ENCODE assay signal across 23 cellular contexts in the genomic region with DNA sequence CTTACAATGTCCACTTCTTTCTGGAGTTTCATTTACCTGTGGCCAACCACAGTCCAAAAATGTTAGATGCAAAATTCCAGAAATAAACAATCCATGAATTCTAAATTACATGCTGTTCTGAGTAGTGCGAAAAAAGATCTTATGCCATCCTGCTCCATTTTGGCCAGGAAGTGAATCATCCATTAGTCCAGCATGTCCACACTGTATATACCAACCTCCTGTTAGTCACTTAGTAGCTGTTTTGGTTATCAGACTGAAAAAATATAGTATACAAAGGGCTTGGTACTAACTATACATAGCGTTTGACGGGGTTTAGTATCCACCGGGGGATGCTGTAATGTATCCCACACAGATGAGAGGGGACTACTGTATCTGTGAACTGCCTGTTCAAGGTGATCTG.
DNase-seq lines count a peak whose midpoint lies in the region; ATAC-seq, FAIRE-seq and TF ChIP-seq lines count a peak whose summit lies in the region.
"Had no signal": no experiment of that assay in that cellular context is flagged by ENCODE, and none has a peak within 500 bp of the region (broad histone marks: within the 10 kb centered on the region; RNA-seq: fewer than 3 reads in every experiment).

No MANE protein-coding gene starts in this region.

- peak; percentile 50 for DNase-seq in H54 (ENCODE audit: insufficient read length, low spot score)
- peak in 1 of 2 experiments; percentile 67 for DNase-seq in SJSA1 (ENCODE audit: low read depth in 1 of 2, low spot score in 2 of 2)
- peak; percentile 75 for DNase-seq in dermis blood vessel endothelial cell
- DNase-seq in kidney tubule cell (ENCODE audit: low spot score): peak; percentile 29
- no peak for DNase-seq in activated naive CD4-positive, alpha-beta T cell treated with anti-CD3 and anti-CD28 coated beads, Interleukin-2, amount 50 U/mL, for 72 hours (ENCODE audit: low spot score in 2 of 2)
- no peak for DNase-seq in pons (ENCODE audit: low spot score)
- DNase-seq in NCI-H2171 treated with DMSO at 0.1 percent for 48 hours (lab: John Stamatoyannopoulos, UW): no peak
- no peak for DNase-seq in NCI-H2107 treated with DMSO at 0.1 percent for 48 hours (lab: John Stamatoyannopoulos, UW; ENCODE audit: unreplicated experiment)
- DNase-seq: activated CD4-positive, alpha-beta T cell treated with anti-CD3 and anti-CD28 coated beads for 48 hours; activated CD8-positive, alpha-beta memory T cell treated with anti-CD3 and anti-CD28 coated beads, Interleukin-2, amount 10 ng/mL, durations not matched to agents 7 days and 5 days; CD8-positive, alpha-beta T cell; foreskin melanocyte; kidney; NCI-H1694 treated with DMSO at 0.1 percent for 48 hours; NCI-H2227 treated with DMSO at 0.1 percent for 48 hours; stimulated activated naive CD8-positive, alpha-beta T cell treated with anti-CD3 and anti-CD28 coated beads, Interleukin-15, amount 100 ng/mL, for 72 hours; tibial artery had no signal

- ATAC-seq in activated naive CD4-positive, alpha-beta T cell treated with anti-CD3 and anti-CD28 coated beads, Interleukin-2, amount 50 U/mL, for 72 hours: no peak
- ATAC-seq: activated CD8-positive, alpha-beta memory T cell treated with anti-CD3 and anti-CD28 coated beads, Interleukin-2, amount 10 ng/mL, durations not matched to agents 7 days and 5 days; activated T-helper 17 cell treated with anti-CD3 and anti-CD28 coated beads, Interleukin-2, amount 50 U/mL, for 72 hours; CD8-positive, alpha-beta T cell; K562; stimulated activated naive CD8-positive, alpha-beta T cell treated with anti-CD3 and anti-CD28 coated beads, Interleukin-15, amount 100 ng/mL, for 72 hours had no signal

- TF ChIP-seq POLR2A in H54 (IDR thresholded peaks at IDR 0.05; ENCODE audit: low read depth, low read length): no peak

- no peak overlapping the region for H3K27ac Mint-ChIP-seq in activated naive CD4-positive, alpha-beta T cell treated with anti-CD3 and anti-CD28 coated beads, Interleukin-2, amount 50 U/mL, for 72 hours
- H3K27ac Mint-ChIP-seq: activated CD8-positive, alpha-beta memory T cell treated with anti-CD3 and anti-CD28 coated beads, Interleukin-2, amount 10 ng/mL, durations not matched to agents 7 days and 5 days; activated T-helper 17 cell treated with anti-CD3 and anti-CD28 coated beads, Interleukin-2, amount 50 U/mL, for 72 hours; CD8-positive, alpha-beta T cell; dendritic cell treated with granulocyte-macrophage colony-stimulating factor and Interleukin-4, amounts not matched to agents 40 ng/mL and 50 ng/mL, for 4 days; stimulated activated naive CD8-positive, alpha-beta T cell treated with anti-CD3 and anti-CD28 coated beads, Interleukin-15, amount 100 ng/mL, for 72 hours had no signal

- H3K36me3 Mint-ChIP-seq in activated naive CD4-positive, alpha-beta T cell treated with anti-CD3 and anti-CD28 coated beads, Interleukin-2, amount 50 U/mL, for 72 hours: no peaks in the 10 kb centered on the region
- H3K36me3 Mint-ChIP-seq: activated CD8-positive, alpha-beta memory T cell treated with anti-CD3 and anti-CD28 coated beads, Interleukin-2, amount 10 ng/mL, durations not matched to agents 7 days and 5 days; CD8-positive, alpha-beta T cell had no signal

- peaks cover 13% of the 10 kb centered on the region for H3K4me1 ChIP-seq in SJSA1 (replicated peaks)
- H3K4me1 ChIP-seq: breast epithelium, tibial artery had no signal

- H3K36me3 ChIP-seq in SJSA1: no peaks in the 10 kb centered on the region
- H3K36me3 ChIP-seq: breast epithelium, neutrophil, tibial artery had no signal

- H3K9me3 Mint-ChIP-seq in activated naive CD4-positive, alpha-beta T cell treated with anti-CD3 and anti-CD28 coated beads, Interleukin-2, amount 50 U/mL, for 72 hours: peaks cover 8 to 22% of the 10 kb centered on the region in 2 donors
- H3K9me3 Mint-ChIP-seq: activated T-helper 17 cell treated with anti-CD3 and anti-CD28 coated beads, Interleukin-2, amount 50 U/mL, for 72 hours had no signal

- peak; percentile 100 for FAIRE-seq in H54 (lab: Jason Lieb, UNC)
- FAIRE-seq: K562, kidney had no signal

- no peaks in the 10 kb centered on the region for H3K9me3 ChIP-seq in SJSA1 (replicated peaks)
- H3K9me3 ChIP-seq: breast epithelium, neutrophil, tibial artery had no signal

- H3K27ac ChIP-seq in SJSA1: 0 out of 2 replicates have a peak overlapping the region, but pooled peaks have one; percentile 1
- H3K27ac ChIP-seq: breast epithelium, neutrophil, tibial artery had no signal

- no peaks in the 10 kb centered on the region; the same call in none of the 2 replicates for H3K27me3 ChIP-seq in SJSA1 (replicated peaks)
- H3K27me3 ChIP-seq: breast epithelium, neutrophil, tibial artery had no signal

- no peak overlapping the region for H3K4me3 ChIP-seq in SJSA1
- H3K4me3 ChIP-seq: breast epithelium, K562, lung, tibial artery had no signal

Comparison
In these comparisons a context has a peak if more than half of its experiments do, and no peak if none do; other contexts are left out.
1. DNase-seq: peak in H54 (single experiment), dermis blood vessel endothelial cell (single experiment) and kidney tubule cell (single experiment); none in activated naive CD4-positive, alpha-beta T cell treated with anti-CD3 and anti-CD28 coated beads, Interleukin-2, amount 50 U/mL, for 72 hours (0 of 2), pons (single experiment), NCI-H2171 treated with DMSO at 0.1 percent for 48 hours (single experiment) and NCI-H2107 treated with DMSO at 0.1 percent for 48 hours (single experiment).